In the genomic region with DNA sequence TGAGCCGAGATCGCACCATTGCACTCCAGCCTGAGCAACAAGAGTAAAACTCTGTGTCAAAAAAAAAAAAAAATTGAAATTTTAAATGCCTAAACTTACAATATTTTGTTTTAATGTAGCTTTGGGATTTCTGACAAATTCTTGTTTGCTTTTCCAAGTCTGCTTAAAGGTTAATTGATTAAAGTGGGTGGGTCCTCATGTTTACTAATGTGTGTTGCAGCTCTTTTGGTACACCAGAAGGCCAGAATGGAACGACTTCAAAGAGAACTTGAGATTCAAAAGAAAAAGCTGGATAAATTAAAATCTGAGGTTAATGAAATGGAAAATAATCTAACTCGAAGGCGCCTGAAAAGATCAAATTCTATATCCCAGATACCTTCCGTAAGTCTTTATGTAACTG, we compare ENCODE assay signal across 2 cellular contexts.
TF ChIP-seq lines count a peak whose summit lies in the region.

No MANE protein-coding gene starts in this region.

TF ChIP-seq in liver, 16 proteins besides CTCF, POLR2A, EP300 and RAD21:
- TF ChIP-seq SP1 (IDR thresholded peaks at IDR 0.05) (peak; percentile 29), EGR1 (IDR thresholded peaks at IDR 0.05; ENCODE audit: low read depth in 2 of 2) (no peak), HNF4G (IDR thresholded peaks at IDR 0.05) (no peak), GABPA (IDR thresholded peaks at IDR 0.05 in 1 of 2, conservative IDR thresholded peaks at IDR 0.05 in 1 of 2) (no peak), TAF1 (conservative IDR thresholded peaks at IDR 0.05) (no peak), HNF4A (conservative IDR thresholded peaks at IDR 0.05) (peak in 1 of 2 donors; percentile 17), NR2F2 (IDR thresholded peaks at IDR 0.05) (no peak), RXRA (IDR thresholded peaks at IDR 0.05) (peak; percentile 47 to 59), FOXA1 (IDR thresholded peaks at IDR 0.05) (no peak), YY1 (IDR thresholded peaks at IDR 0.05) (peak; percentile 30), ZBTB33 (IDR thresholded peaks at IDR 0.05) (no peak), FOXA2 (IDR thresholded peaks at IDR 0.05) (peak; percentile 11), JUND (IDR thresholded peaks at IDR 0.05) (no peak)
- TF ChIP-seq, protein P1, sequence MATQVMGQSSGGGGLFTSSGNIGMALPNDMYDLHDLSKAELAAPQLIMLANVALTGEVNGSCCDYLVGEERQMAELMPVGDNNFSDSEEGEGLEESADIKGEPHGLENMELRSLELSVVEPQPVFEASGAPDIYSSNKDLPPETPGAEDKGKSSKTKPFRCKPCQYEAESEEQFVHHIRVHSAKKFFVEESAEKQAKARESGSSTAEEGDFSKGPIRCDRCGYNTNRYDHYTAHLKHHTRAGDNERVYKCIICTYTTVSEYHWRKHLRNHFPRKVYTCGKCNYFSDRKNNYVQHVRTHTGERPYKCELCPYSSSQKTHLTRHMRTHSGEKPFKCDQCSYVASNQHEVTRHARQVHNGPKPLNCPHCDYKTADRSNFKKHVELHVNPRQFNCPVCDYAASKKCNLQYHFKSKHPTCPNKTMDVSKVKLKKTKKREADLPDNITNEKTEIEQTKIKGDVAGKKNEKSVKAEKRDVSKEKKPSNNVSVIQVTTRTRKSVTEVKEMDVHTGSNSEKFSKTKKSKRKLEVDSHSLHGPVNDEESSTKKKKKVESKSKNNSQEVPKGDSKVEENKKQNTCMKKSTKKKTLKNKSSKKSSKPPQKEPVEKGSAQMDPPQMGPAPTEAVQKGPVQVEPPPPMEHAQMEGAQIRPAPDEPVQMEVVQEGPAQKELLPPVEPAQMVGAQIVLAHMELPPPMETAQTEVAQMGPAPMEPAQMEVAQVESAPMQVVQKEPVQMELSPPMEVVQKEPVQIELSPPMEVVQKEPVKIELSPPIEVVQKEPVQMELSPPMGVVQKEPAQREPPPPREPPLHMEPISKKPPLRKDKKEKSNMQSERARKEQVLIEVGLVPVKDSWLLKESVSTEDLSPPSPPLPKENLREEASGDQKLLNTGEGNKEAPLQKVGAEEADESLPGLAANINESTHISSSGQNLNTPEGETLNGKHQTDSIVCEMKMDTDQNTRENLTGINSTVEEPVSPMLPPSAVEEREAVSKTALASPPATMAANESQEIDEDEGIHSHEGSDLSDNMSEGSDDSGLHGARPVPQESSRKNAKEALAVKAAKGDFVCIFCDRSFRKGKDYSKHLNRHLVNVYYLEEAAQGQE (IDR thresholded peaks at IDR 0.05): no peak
- TF ChIP-seq, protein P2, sequence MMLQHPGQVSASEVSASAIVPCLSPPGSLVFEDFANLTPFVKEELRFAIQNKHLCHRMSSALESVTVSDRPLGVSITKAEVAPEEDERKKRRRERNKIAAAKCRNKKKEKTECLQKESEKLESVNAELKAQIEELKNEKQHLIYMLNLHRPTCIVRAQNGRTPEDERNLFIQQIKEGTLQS (IDR thresholded peaks at IDR 0.05): no peak
- TF ChIP-seq, protein P3, sequence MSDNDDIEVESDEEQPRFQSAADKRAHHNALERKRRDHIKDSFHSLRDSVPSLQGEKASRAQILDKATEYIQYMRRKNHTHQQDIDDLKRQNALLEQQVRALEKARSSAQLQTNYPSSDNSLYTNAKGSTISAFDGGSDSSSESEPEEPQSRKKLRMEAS (IDR thresholded peaks at IDR 0.05): no peak

TF ChIP-seq in HepG2, 621 proteins besides CTCF, POLR2A, EP300 and RAD21:
- TF ChIP-seq, protein P4, sequence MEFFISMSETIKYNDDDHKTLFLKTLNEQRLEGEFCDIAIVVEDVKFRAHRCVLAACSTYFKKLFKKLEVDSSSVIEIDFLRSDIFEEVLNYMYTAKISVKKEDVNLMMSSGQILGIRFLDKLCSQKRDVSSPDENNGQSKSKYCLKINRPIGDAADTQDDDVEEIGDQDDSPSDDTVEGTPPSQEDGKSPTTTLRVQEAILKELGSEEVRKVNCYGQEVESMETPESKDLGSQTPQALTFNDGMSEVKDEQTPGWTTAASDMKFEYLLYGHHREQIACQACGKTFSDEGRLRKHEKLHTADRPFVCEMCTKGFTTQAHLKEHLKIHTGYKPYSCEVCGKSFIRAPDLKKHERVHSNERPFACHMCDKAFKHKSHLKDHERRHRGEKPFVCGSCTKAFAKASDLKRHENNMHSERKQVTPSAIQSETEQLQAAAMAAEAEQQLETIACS (CRISPR knock-in tag; IDR thresholded peaks at IDR 0.05): no peak
- TF ChIP-seq XBP1 (CRISPR knock-in tag; IDR thresholded peaks at IDR 0.05): no peak
- TF ChIP-seq PAX8 (CRISPR knock-in tag; IDR thresholded peaks at IDR 0.05; ENCODE audit: borderline replicate concordance): no peak
- TF ChIP-seq ZNF547 (CRISPR knock-in tag; IDR thresholded peaks at IDR 0.05): no peak
- TF ChIP-seq ZNF484 (CRISPR knock-in tag; IDR thresholded peaks at IDR 0.05; ENCODE audit: borderline replicate concordance, low read depth): no peak
- TF ChIP-seq KAT2B (IDR thresholded peaks at IDR 0.05; ENCODE audit: borderline replicate concordance, low read depth, low read length): no peak
- no peak for TF ChIP-seq MYPOP (CRISPR knock-in tag; IDR thresholded peaks at IDR 0.05)
- TF ChIP-seq, protein P5, sequence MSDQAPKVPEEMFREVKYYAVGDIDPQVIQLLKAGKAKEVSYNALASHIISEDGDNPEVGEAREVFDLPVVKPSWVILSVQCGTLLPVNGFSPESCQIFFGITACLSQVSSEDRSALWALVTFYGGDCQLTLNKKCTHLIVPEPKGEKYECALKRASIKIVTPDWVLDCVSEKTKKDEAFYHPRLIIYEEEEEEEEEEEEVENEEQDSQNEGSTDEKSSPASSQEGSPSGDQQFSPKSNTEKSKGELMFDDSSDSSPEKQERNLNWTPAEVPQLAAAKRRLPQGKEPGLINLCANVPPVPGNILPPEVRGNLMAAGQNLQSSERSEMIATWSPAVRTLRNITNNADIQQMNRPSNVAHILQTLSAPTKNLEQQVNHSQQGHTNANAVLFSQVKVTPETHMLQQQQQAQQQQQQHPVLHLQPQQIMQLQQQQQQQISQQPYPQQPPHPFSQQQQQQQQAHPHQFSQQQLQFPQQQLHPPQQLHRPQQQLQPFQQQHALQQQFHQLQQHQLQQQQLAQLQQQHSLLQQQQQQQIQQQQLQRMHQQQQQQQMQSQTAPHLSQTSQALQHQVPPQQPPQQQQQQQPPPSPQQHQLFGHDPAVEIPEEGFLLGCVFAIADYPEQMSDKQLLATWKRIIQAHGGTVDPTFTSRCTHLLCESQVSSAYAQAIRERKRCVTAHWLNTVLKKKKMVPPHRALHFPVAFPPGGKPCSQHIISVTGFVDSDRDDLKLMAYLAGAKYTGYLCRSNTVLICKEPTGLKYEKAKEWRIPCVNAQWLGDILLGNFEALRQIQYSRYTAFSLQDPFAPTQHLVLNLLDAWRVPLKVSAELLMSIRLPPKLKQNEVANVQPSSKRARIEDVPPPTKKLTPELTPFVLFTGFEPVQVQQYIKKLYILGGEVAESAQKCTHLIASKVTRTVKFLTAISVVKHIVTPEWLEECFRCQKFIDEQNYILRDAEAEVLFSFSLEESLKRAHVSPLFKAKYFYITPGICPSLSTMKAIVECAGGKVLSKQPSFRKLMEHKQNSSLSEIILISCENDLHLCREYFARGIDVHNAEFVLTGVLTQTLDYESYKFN (CRISPR knock-in tag; conservative IDR thresholded peaks at IDR 0.05): no peak
- TF ChIP-seq WIZ (CRISPR knock-in tag; IDR thresholded peaks at IDR 0.05): no peak
- no peak for TF ChIP-seq ZBTB20 (CRISPR knock-in tag; IDR thresholded peaks at IDR 0.05; ENCODE audit: borderline replicate concordance, low read depth)
- TF ChIP-seq MTA1 (CRISPR knock-in tag; IDR thresholded peaks at IDR 0.05; ENCODE audit: borderline replicate concordance): no peak
TF ChIP-seq in HepG2: peak in this region for 0.
